10 cellular contexts compared by ENCODE assay signal in genomic region chr14:28767851-28768548, GRCh38. TPM values are rescaled to one million over a fixed set of nuclear protein-coding genes. Genes with fewer than 3 reads are reported as not detected.
DNase-seq lines count a peak whose midpoint lies in the region; ATAC-seq, FAIRE-seq and TF ChIP-seq lines count a peak whose summit lies in the region.
"Had no signal": no experiment of that assay in that cellular context is flagged by ENCODE, and none has a peak within 500 bp of the region (broad histone marks: within the 10 kb centered on the region; RNA-seq: fewer than 3 reads in every experiment).

No MANE protein-coding gene starts in this region.

- H2BK120ac ChIP-seq in H9 (ENCODE audit: low read depth, low read length, poor library complexity, severe bottlenecking) = no peak overlapping the region

- no peak overlapping the region for H2AK5ac ChIP-seq in H9 (ENCODE audit: insufficient read length, low read length)

- H2BK20ac ChIP-seq in H9 (ENCODE audit: low read depth, low read length, poor library complexity, severe bottlenecking) = no peak overlapping the region

- H3K18ac ChIP-seq in H9 (ENCODE audit: insufficient read length, low read depth, low read length) = no peak overlapping the region

- H3K79me1 ChIP-seq in H9 (ENCODE audit: insufficient read depth, low read depth, low read length, poor library complexity, severe bottlenecking) = no peaks in the 10 kb centered on the region

- H2BK15ac ChIP-seq in H9 (ENCODE audit: low read depth, low read length) = no peak overlapping the region

- H3K9me3 ChIP-seq in CD4-positive, alpha-beta T cell (ENCODE audit: control insufficient read depth, low read length) = peaks cover under 1% of the 10 kb centered on the region
- no peaks in the 10 kb centered on the region for H3K9me3 ChIP-seq in H9 (ENCODE audit: control insufficient read depth, low read depth, low read length)
- no peaks in the 10 kb centered on the region for H3K9me3 ChIP-seq in astrocyte (ENCODE audit: insufficient read depth, low read depth, low read length)

- H2AFZ ChIP-seq in H9 (ENCODE audit: low read length) (no peak overlapping the region), astrocyte (ENCODE audit: low read depth, low read length) (peak overlapping the region; percentile 62)

- peaks cover 14% of the 10 kb centered on the region for H3K4me1 Mint-ChIP-seq in CD4-positive, alpha-beta T cell (ENCODE audit: low read depth)
- H3K4me1 Mint-ChIP-seq in H9 (peaks cover 12 to 38% of the 10 kb centered on the region in 2 experiments), astrocyte (ENCODE audit: low read depth, unreplicated experiment) (peaks cover 2% of the 10 kb centered on the region)

- H3K9me3 Mint-ChIP-seq in CD4-positive, alpha-beta T cell = no peaks in the 10 kb centered on the region
- H3K9me3 Mint-ChIP-seq in H9 = peaks cover 2 to 7% of the 10 kb centered on the region in 2 experiments; a peak in 3 of 5 replicates
- peaks cover 15% of the 10 kb centered on the region for H3K9me3 Mint-ChIP-seq in astrocyte (ENCODE audit: unreplicated experiment)

- H4K5ac ChIP-seq in H9 (ENCODE audit: insufficient read length, low read depth, low read length) = no peak overlapping the region

- H4K91ac ChIP-seq in H9 (ENCODE audit: insufficient read length, low read depth, low read length) = no peak overlapping the region

- H3K4me2 ChIP-seq in H9 (ENCODE audit: insufficient read depth, insufficient read length, low read length) (peak overlapping the region; percentile 13), astrocyte (ENCODE audit: low read length) (peak overlapping the region; percentile 59)

- peaks cover 78% of the 10 kb centered on the region for H3K27me3 Mint-ChIP-seq in CD4-positive, alpha-beta T cell
- H3K27me3 Mint-ChIP-seq in H9 (ENCODE audit: low read depth) (peaks cover 95% of the 10 kb centered on the region), astrocyte (ENCODE audit: low read depth, unreplicated experiment) (peaks cover 74% of the 10 kb centered on the region)

- TF ChIP-seq CTCF in CD4-positive, alpha-beta T cell (IDR thresholded peaks at IDR 0.05) = no peak
- TF ChIP-seq CTCF in H9 (conservative IDR thresholded peaks at IDR 0.05) (peak; percentile 65), astrocyte (IDR thresholded peaks at IDR 0.05; ENCODE audit: insufficient read depth, low read depth, low read length) (no peak), kidney epithelial cell (IDR thresholded peaks at IDR 0.05; ENCODE audit: insufficient read depth, low read length, poor library complexity, severe bottlenecking) (peak; percentile 4)

- H3K36me3 Mint-ChIP-seq in CD4-positive, alpha-beta T cell (ENCODE audit: low read depth) = no peaks in the 10 kb centered on the region
- H3K36me3 Mint-ChIP-seq in H9 (ENCODE audit: insufficient read depth in 1 of 3, low read depth in 3 of 3) = no peaks in the 10 kb centered on the region
- H3K36me3 Mint-ChIP-seq in astrocyte (ENCODE audit: low read depth, unreplicated experiment) = no peaks in the 10 kb centered on the region

- intact Hi-C loops in CD4-positive, alpha-beta T cell (cut with DNase I, micrococcal nuclease) = no loop called here

- no peak overlapping the region for H3K14ac ChIP-seq in H9 (ENCODE audit: insufficient read depth, low read length)

- H3K79me2 ChIP-seq in H9 (ENCODE audit: insufficient read depth, low read length) (no peaks in the 10 kb centered on the region), astrocyte (ENCODE audit: insufficient read depth, low read length) (peaks cover 81% of the 10 kb centered on the region)

- H3K4me3 Mint-ChIP-seq in CD4-positive, alpha-beta T cell = peak overlapping the region; percentile 15
- H3K4me3 Mint-ChIP-seq in H9 (peak overlapping the region; percentile 49 to 86), astrocyte (ENCODE audit: unreplicated experiment) (no peak overlapping the region)

- H3K36me3 ChIP-seq in astrocyte (ENCODE audit: insufficient read depth, low read length) (no peaks in the 10 kb centered on the region), kidney epithelial cell (ENCODE audit: control insufficient read depth, insufficient read depth, low read length) (no peaks in the 10 kb centered on the region)

- no peak for ATAC-seq in CD4-positive, alpha-beta T cell (ENCODE audit: poor library complexity)
- no peak for ATAC-seq in HG03175 (IDR thresholded peaks at IDR 0.05; ENCODE audit: unreplicated experiment)

- no peak overlapping the region for H3K27ac Mint-ChIP-seq in CD4-positive, alpha-beta T cell
- H3K27ac Mint-ChIP-seq in H9 = no peak overlapping the region
- H3K27ac Mint-ChIP-seq in astrocyte (ENCODE audit: unreplicated experiment) = peak overlapping the region; percentile 18

- H3K4me3 ChIP-seq in astrocyte (ENCODE audit: insufficient read depth, low read depth, low read length) (peak overlapping the region; percentile 48), kidney epithelial cell (ENCODE audit: low read depth, low read length) (no peak overlapping the region)

- no peak overlapping the region for H3K27ac ChIP-seq in CD4-positive, alpha-beta T cell (ENCODE audit: low read depth, low read length)
- H3K27ac ChIP-seq in H9 (ENCODE audit: insufficient read length, low read depth, low read length) (no peak overlapping the region), astrocyte (ENCODE audit: low read depth, low read length) (peak overlapping the region; percentile 26)
- H3K27ac ChIP-seq: HL-60 had no signal

- H2BK12ac ChIP-seq in H9 (ENCODE audit: insufficient read length, low read depth, low read length) = no peak overlapping the region

- no peak overlapping the region for H3K23ac ChIP-seq in H9 (ENCODE audit: insufficient read length, low read depth, low read length)

- H3T11ph ChIP-seq in H9 (ENCODE audit: low read length) = no peak overlapping the region

- H3K56ac ChIP-seq in H9 (ENCODE audit: insufficient read length, low read depth, low read length) = no peak overlapping the region

- FAIRE-seq in astrocyte (lab: Jason Lieb, UNC) = no peak

- CTCF ChIA-PET in CD4-positive, alpha-beta T cell (lab: Charles Lee) = no interaction called here

- H4K8ac ChIP-seq in H9 (replicated peaks; ENCODE audit: insufficient read length, low read depth, low read length) = no peak overlapping the region

- H3K4ac ChIP-seq in H9 (ENCODE audit: low read depth, low read length) = no peak overlapping the region

- no peaks in the 10 kb centered on the region for H4K20me1 ChIP-seq in H9 (ENCODE audit: control insufficient read depth, insufficient read depth, insufficient read length)
- H4K20me1 ChIP-seq in astrocyte (ENCODE audit: insufficient read depth, low read length) = peaks cover 10% of the 10 kb centered on the region

- no peak for DNase-seq in CD4-positive, alpha-beta T cell
- peak; percentile 90 for DNase-seq in H9
- no peak for DNase-seq in astrocyte (ENCODE audit: low read depth)
- no peak for DNase-seq in kidney epithelial cell (ENCODE audit: low read depth)
- DNase-seq in activated effector memory CD4-positive, alpha-beta T cell treated with anti-CD3 and anti-CD28 coated beads, Interleukin-2, amount 50 U/mL, for 16 hours = no peak
- DNase-seq in HCEC 1CT = no peak
- no peak for DNase-seq in NK-92 treated with Interleukin-12 subunit alpha and Interleukin-12 subunit beta, amount 100 ng/mL, for 24 hours (lab: John Stamatoyannopoulos, UW)
- DNase-seq: EL had no signal

- peaks cover 10% of the 10 kb centered on the region for H3K23me2 ChIP-seq in H9 (ENCODE audit: insufficient read length, low read depth, low read length, poor library complexity, severe bottlenecking)

- H3K9ac ChIP-seq in H9 (ENCODE audit: extremely low read depth, insufficient read length, low read length) = no peak overlapping the region
- H3K9ac ChIP-seq in astrocyte (ENCODE audit: low read length) = peak overlapping the region; percentile 81

- no CpG with 5 or more reads among the region's 65 CpGs for WGBS in H9 (ENCODE audit: extremely low coverage, insufficient read length, low lambda C conversion rate)

- H3K4me1 ChIP-seq in H9 (ENCODE audit: insufficient read depth, low read length) (no peaks in the 10 kb centered on the region), astrocyte (ENCODE audit: insufficient read depth, low read length) (no peaks in the 10 kb centered on the region)

- no peak overlapping the region for H2BK5ac ChIP-seq in H9 (ENCODE audit: insufficient read length, low read length)

- peaks cover 60% of the 10 kb centered on the region for H3K27me3 ChIP-seq in CD4-positive, alpha-beta T cell (ENCODE audit: control insufficient read depth, insufficient read depth, low read length)
- H3K27me3 ChIP-seq in H9 (ENCODE audit: insufficient read depth, low read length) (peaks cover 58% of the 10 kb centered on the region), astrocyte (ENCODE audit: insufficient read depth, low read length) (peaks cover 65% of the 10 kb centered on the region), kidney epithelial cell (ENCODE audit: control insufficient read depth, insufficient read depth, low read length) (peaks cover 53% of the 10 kb centered on the region)

- POLR2A ChIA-PET in CD4-positive, alpha-beta T cell (lab: Charles Lee) = no interaction called here

RNA-seq across cellular contexts. Expression of gene FOXG1, which starts 1.4 kb away (rescaled TPM):
- not detected for total RNA-seq in CD4-positive, alpha-beta T cell
- 0.07 and 0.11 TPM in 2 replicates for total RNA-seq in H9 (2021)
- total RNA-seq in astrocyte = 0.07 and 0.18 TPM in 2 replicates
- total RNA-seq in kidney epithelial cell = 0.17 TPM in 1 of 2 replicates, not detected in the other

Comparison
In these comparisons a context has a peak if more than half of its experiments do, and no peak if none do; other contexts are left out.
1. CTCF ChIP-seq: peak in H9 (single experiment) and kidney epithelial cell (single experiment); none in CD4-positive, alpha-beta T cell (single experiment) and astrocyte (single experiment).